In the genomic region with DNA sequence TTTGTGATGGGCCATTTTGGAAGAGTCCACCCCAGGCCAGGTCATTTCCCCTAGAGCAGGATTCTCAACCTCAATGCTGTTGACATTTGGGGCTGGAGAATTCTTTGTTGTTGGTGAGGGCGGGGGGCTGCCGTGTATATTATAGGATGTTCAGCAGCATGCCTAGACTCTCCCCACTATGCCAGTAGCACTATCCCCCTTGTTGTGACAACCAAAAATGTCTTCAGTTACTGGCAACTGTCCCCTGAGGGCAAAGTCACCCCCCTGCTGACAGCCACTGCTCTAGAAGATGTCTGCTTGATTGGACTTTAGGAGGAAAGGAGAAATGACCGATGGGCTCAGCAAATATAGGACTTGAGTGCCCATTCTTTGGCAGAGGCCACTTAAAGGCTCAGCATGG, we compare ENCODE assay signal across 22 cellular contexts.
DNase-seq lines count a peak whose midpoint lies in the region; ATAC-seq and TF ChIP-seq lines count a peak whose summit lies in the region.
"Had no signal": no experiment of that assay in that cellular context is flagged by ENCODE, and none has a peak within 500 bp of the region (broad histone marks: within the 10 kb centered on the region; RNA-seq: fewer than 3 reads in every experiment).

No MANE protein-coding gene starts in this region.

- no peak overlapping the region for H3K4me2 ChIP-seq in OCI-LY3 (ENCODE audit: low read length)

- no peaks in the 10 kb centered on the region for H4K20me1 ChIP-seq in OCI-LY3 (ENCODE audit: insufficient read depth, low read length)

- DNase-seq in activated naive CD4-positive, alpha-beta T cell (lab: John Stamatoyannopoulos, UW) = no peak
- DNase-seq in putamen (ENCODE audit: low spot score) (no peak), pons (ENCODE audit: low spot score) (no peak), NCI-H82 treated with DMSO at 0.1 percent for 48 hours (lab: John Stamatoyannopoulos, UW; ENCODE audit: unreplicated experiment) (no peak)
- DNase-seq: activated CD8-positive, alpha-beta memory T cell treated with anti-CD3 and anti-CD28 coated beads, Interleukin-2, amount 50 U/mL, for 48 hours; COR-L47; effector CD8-positive, alpha-beta T cell; mammary epithelial cell; NCI-H1105; NCI-H510A; NK-92 treated with Interleukin-12 subunit alpha and Interleukin-12 subunit beta, amount 100 ng/mL, for 24 hours; right cardiac atrium; stimulated activated CD4-positive, alpha-beta T cell treated with anti-CD3 and anti-CD28 coated beads, Interleukin-15, amount 100 ng/mL, for 24 hours; testis had no signal

- 0 out of 2 replicates have a peak overlapping the region, but pooled peaks have one; percentile 7 for H3K27ac ChIP-seq in OCI-LY3 (ENCODE audit: low read length)
- H3K27ac ChIP-seq: RWPE1, testis had no signal

- no peak overlapping the region for H3K4me3 ChIP-seq in OCI-LY3 (ENCODE audit: low read length)
- H3K4me3 ChIP-seq: gastroesophageal sphincter, testis had no signal

- TF ChIP-seq CTCF in OCI-LY3 (IDR thresholded peaks at IDR 0.05; ENCODE audit: low read depth, low read length) = no peak

- H3K36me3 ChIP-seq in OCI-LY3 (replicated peaks; ENCODE audit: low read depth, low read length) = peaks cover 27% of the 10 kb centered on the region

- no peak overlapping the region for H2AFZ ChIP-seq in OCI-LY3 (ENCODE audit: low read depth, low read length)

- H3K27ac Mint-ChIP-seq in activated naive CD4-positive, alpha-beta T cell treated with anti-CD3 and anti-CD28 coated beads, Interleukin-2, amount 50 U/mL, for 24 hours = peak overlapping the region; percentile 66
- H3K27ac Mint-ChIP-seq in dendritic cell treated with granulocyte-macrophage colony-stimulating factor and Interleukin-4, amounts not matched to agents 40 ng/mL and 50 ng/mL, for 4 days = peak overlapping the region; percentile 95

- no peaks in the 10 kb centered on the region for H3K9me3 ChIP-seq in OCI-LY3 (ENCODE audit: insufficient read depth, low read length)
- H3K9me3 ChIP-seq: gastroesophageal sphincter, testis had no signal

- H3K9me3 Mint-ChIP-seq in activated naive CD4-positive, alpha-beta T cell treated with anti-CD3 and anti-CD28 coated beads, Interleukin-2, amount 50 U/mL, for 24 hours = no peaks in the 10 kb centered on the region
- no peaks in the 10 kb centered on the region for H3K9me3 Mint-ChIP-seq in dendritic cell treated with granulocyte-macrophage colony-stimulating factor and Interleukin-4, amounts not matched to agents 40 ng/mL and 50 ng/mL, for 4 days

- ATAC-seq in HG03108 (IDR thresholded peaks at IDR 0.05; ENCODE audit: unreplicated experiment) = no peak
- ATAC-seq: esophagus mucosa, gastroesophageal sphincter, HCT116, right cardiac atrium had no signal

- no peaks in the 10 kb centered on the region for H3K27me3 Mint-ChIP-seq in activated naive CD4-positive, alpha-beta T cell treated with anti-CD3 and anti-CD28 coated beads, Interleukin-2, amount 50 U/mL, for 24 hours
- no peaks in the 10 kb centered on the region for H3K27me3 Mint-ChIP-seq in dendritic cell treated with granulocyte-macrophage colony-stimulating factor and Interleukin-4, amounts not matched to agents 40 ng/mL and 50 ng/mL, for 4 days

- H3K79me2 ChIP-seq in OCI-LY3 (ENCODE audit: low read length) = peaks cover 20% of the 10 kb centered on the region

- intact Hi-C loops in dendritic cell treated with granulocyte-macrophage colony-stimulating factor and Interleukin-4, amounts not matched to agents 40 ng/mL and 50 ng/mL, for 4 days (cut with micrococcal nuclease) = no loop called here

- H3K4me3 Mint-ChIP-seq in activated naive CD4-positive, alpha-beta T cell treated with anti-CD3 and anti-CD28 coated beads, Interleukin-2, amount 50 U/mL, for 24 hours = no peak overlapping the region
- no peak overlapping the region for H3K4me3 Mint-ChIP-seq in dendritic cell treated with granulocyte-macrophage colony-stimulating factor and Interleukin-4, amounts not matched to agents 40 ng/mL and 50 ng/mL, for 4 days

- H3K9ac ChIP-seq in OCI-LY3 (ENCODE audit: low read length) = no peak overlapping the region

- H3K4me1 ChIP-seq in OCI-LY3 (ENCODE audit: low read length) = peaks cover 43% of the 10 kb centered on the region

- peaks cover 3% of the 10 kb centered on the region for H3K36me3 Mint-ChIP-seq in activated naive CD4-positive, alpha-beta T cell treated with anti-CD3 and anti-CD28 coated beads, Interleukin-2, amount 50 U/mL, for 24 hours
- H3K36me3 Mint-ChIP-seq in dendritic cell treated with granulocyte-macrophage colony-stimulating factor and Interleukin-4, amounts not matched to agents 40 ng/mL and 50 ng/mL, for 4 days (ENCODE audit: low read depth) = peaks cover 95% of the 10 kb centered on the region

- H3K27me3 ChIP-seq in OCI-LY3 (ENCODE audit: low read depth, low read length) = no peaks in the 10 kb centered on the region
- H3K27me3 ChIP-seq: gastroesophageal sphincter, testis had no signal

- H3K4me1 Mint-ChIP-seq in activated naive CD4-positive, alpha-beta T cell treated with anti-CD3 and anti-CD28 coated beads, Interleukin-2, amount 50 U/mL, for 24 hours = peaks cover 31% of the 10 kb centered on the region
- peaks cover 99% of the 10 kb centered on the region for H3K4me1 Mint-ChIP-seq in dendritic cell treated with granulocyte-macrophage colony-stimulating factor and Interleukin-4, amounts not matched to agents 40 ng/mL and 50 ng/mL, for 4 days (ENCODE audit: low read depth)
